ENCODE assay signal across 8 cellular contexts in genomic region chrX:74133156-74133796, GRCh38.
DNase-seq lines count a peak whose midpoint lies in the region; ATAC-seq, FAIRE-seq and TF ChIP-seq lines count a peak whose summit lies in the region.

No MANE protein-coding gene starts in this region.

- H3K27ac Mint-ChIP-seq in WTC11 (peak overlapping the region; percentile 45; the same call in 1 of the 2 replicates), progenitor cell of endocrine pancreas (no peak overlapping the region)

- POLR2A ChIA-PET in WTC11 (lab: Charles Lee), result no interaction called here

- peaks cover 38% of the 10 kb centered on the region for H3K9me3 Mint-ChIP-seq in WTC11
- peaks cover 3% of the 10 kb centered on the region for H3K9me3 Mint-ChIP-seq in progenitor cell of endocrine pancreas (ENCODE audit: low read depth)

- CTCF ChIA-PET in WTC11 (lab: Charles Lee), result interaction anchor here (0.6 to 1.9 kb wide), 4 partner anchors 10 to 844 kb away, joined by 3 to 4 read pairs (median 4); no protein-coding TSS in a partner anchor

- peak; percentile 95 for FAIRE-seq in A204.1 (lab: Jason Lieb, UNC)

- peaks cover 16% of the 10 kb centered on the region for H3K4me1 Mint-ChIP-seq in WTC11
- H3K4me1 Mint-ChIP-seq in progenitor cell of endocrine pancreas (ENCODE audit: low read depth), result no peaks in the 10 kb centered on the region

- TF ChIP-seq CTCF in WTC11 (IDR thresholded peaks at IDR 0.05) (peak; percentile 56), progenitor cell of endocrine pancreas (IDR thresholded peaks at IDR 0.05; ENCODE audit: unreplicated experiment) (peak; percentile 89)

- H3K27me3 Mint-ChIP-seq in WTC11 (ENCODE audit: low read depth) (no peaks in the 10 kb centered on the region; the same call in 1 of the 2 replicates), progenitor cell of endocrine pancreas (no peaks in the 10 kb centered on the region)

- ATAC-seq in HG02678 (IDR thresholded peaks at IDR 0.05; ENCODE audit: unreplicated experiment) (peak; percentile 69), WTC11 (peak; percentile 78)

- H3K4me3 Mint-ChIP-seq in WTC11 (no peak overlapping the region), progenitor cell of endocrine pancreas (ENCODE audit: low read depth) (no peak overlapping the region)

- DNase-seq in GM03348 (ENCODE audit: low spot score) (peak; percentile 66), NCI-H2107 treated with DMSO at 0.1 percent for 48 hours (lab: John Stamatoyannopoulos, UW; ENCODE audit: unreplicated experiment) (peak; percentile 33), WTC11 (ENCODE audit: low spot score) (no peak), glomerular visceral epithelial cell (ENCODE audit: extremely low spot score) (peak; percentile 38), progenitor cell of endocrine pancreas (ENCODE audit: low spot score, unreplicated experiment) (no peak)
- no peak for DNase-seq in activated CD4-positive, alpha-beta T cell treated with anti-CD3 and anti-CD28 coated beads for 1 hour

- H3K36me3 Mint-ChIP-seq in WTC11 (peaks cover 53% of the 10 kb centered on the region), progenitor cell of endocrine pancreas (ENCODE audit: insufficient read depth) (peaks cover 2% of the 10 kb centered on the region)

TF ChIP-seq in WTC11, 78 proteins besides CTCF, POLR2A, EP300 and RAD21:
- TF ChIP-seq ETV6 (CRISPR knock-in tag; IDR thresholded peaks at IDR 0.05) (no peak), ATF2 (CRISPR knock-in tag; IDR thresholded peaks at IDR 0.05; ENCODE audit: borderline replicate concordance, low read depth) (no peak), ZNF532 (CRISPR knock-in tag; IDR thresholded peaks at IDR 0.05; ENCODE audit: borderline replicate concordance) (no peak)
- TF ChIP-seq, protein P1, sequence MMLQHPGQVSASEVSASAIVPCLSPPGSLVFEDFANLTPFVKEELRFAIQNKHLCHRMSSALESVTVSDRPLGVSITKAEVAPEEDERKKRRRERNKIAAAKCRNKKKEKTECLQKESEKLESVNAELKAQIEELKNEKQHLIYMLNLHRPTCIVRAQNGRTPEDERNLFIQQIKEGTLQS (CRISPR knock-in tag; conservative IDR thresholded peaks at IDR 0.05), result no peak
- TF ChIP-seq, protein P2, sequence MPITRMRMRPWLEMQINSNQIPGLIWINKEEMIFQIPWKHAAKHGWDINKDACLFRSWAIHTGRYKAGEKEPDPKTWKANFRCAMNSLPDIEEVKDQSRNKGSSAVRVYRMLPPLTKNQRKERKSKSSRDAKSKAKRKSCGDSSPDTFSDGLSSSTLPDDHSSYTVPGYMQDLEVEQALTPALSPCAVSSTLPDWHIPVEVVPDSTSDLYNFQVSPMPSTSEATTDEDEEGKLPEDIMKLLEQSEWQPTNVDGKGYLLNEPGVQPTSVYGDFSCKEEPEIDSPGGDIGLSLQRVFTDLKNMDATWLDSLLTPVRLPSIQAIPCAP (CRISPR knock-in tag; IDR thresholded peaks at IDR 0.05), result no peak
- TF ChIP-seq, protein P3, sequence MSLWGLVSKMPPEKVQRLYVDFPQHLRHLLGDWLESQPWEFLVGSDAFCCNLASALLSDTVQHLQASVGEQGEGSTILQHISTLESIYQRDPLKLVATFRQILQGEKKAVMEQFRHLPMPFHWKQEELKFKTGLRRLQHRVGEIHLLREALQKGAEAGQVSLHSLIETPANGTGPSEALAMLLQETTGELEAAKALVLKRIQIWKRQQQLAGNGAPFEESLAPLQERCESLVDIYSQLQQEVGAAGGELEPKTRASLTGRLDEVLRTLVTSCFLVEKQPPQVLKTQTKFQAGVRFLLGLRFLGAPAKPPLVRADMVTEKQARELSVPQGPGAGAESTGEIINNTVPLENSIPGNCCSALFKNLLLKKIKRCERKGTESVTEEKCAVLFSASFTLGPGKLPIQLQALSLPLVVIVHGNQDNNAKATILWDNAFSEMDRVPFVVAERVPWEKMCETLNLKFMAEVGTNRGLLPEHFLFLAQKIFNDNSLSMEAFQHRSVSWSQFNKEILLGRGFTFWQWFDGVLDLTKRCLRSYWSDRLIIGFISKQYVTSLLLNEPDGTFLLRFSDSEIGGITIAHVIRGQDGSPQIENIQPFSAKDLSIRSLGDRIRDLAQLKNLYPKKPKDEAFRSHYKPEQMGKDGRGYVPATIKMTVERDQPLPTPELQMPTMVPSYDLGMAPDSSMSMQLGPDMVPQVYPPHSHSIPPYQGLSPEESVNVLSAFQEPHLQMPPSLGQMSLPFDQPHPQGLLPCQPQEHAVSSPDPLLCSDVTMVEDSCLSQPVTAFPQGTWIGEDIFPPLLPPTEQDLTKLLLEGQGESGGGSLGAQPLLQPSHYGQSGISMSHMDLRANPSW (CRISPR knock-in tag; conservative IDR thresholded peaks at IDR 0.05; ENCODE audit: low read depth), result no peak

Comparison
In these comparisons a context has a peak if more than half of its experiments do, and no peak if none do; other contexts are left out.
1. DNase-seq: peak in GM03348 (single experiment), NCI-H2107 treated with DMSO at 0.1 percent for 48 hours (single experiment) and glomerular visceral epithelial cell (single experiment); none in WTC11 (single experiment), progenitor cell of endocrine pancreas (single experiment) and activated CD4-positive, alpha-beta T cell treated with anti-CD3 and anti-CD28 coated beads for 1 hour (single experiment).